In genomic region chr22:50045211-50046018, GRCh38 we compare ENCODE assay signal across 1 cellular context.
TF ChIP-seq lines count a peak whose summit lies in the region.

No MANE protein-coding gene starts in this region.

TF ChIP-seq in GM23338, 12 proteins besides CTCF, POLR2A, EP300 and RAD21 (continued from another document):
- TF ChIP-seq REST (IDR thresholded peaks at IDR 0.05; ENCODE audit: unreplicated experiment), result no peak
- TF ChIP-seq EZH2phosphoT487 (IDR thresholded peaks at IDR 0.05; ENCODE audit: unreplicated experiment), result no peak
- no peak for TF ChIP-seq STAT1 (IDR thresholded peaks at IDR 0.05; ENCODE audit: unreplicated experiment)
- TF ChIP-seq ZNF462 (CRISPR knock-in tag; IDR thresholded peaks at IDR 0.05), result no peak
